ENCODE assay signal across 14 cellular contexts in the genomic region with DNA sequence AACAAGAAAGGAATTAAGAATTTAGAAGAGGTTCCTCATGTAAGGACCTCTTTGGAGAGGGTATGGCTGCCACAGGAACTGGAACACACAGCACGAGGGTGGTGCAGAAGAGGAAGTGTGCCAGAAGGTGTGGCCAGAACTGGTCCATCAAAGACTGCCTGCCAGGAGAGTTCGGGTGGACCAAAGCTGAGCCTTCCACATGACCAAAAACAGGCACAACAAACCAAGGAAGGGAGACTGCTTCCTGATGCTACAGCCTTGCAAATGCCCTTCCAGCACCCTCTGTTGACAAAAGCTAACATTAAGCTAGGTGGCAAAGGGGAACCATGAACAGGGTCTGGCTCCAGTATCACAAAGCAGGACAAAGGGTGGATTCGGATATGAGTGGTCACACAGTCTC.
DNase-seq lines count a peak whose midpoint lies in the region; ATAC-seq and TF ChIP-seq lines count a peak whose summit lies in the region.
"Had no signal": no experiment of that assay in that cellular context is flagged by ENCODE, and none has a peak within 500 bp of the region (broad histone marks: within the 10 kb centered on the region; RNA-seq: fewer than 3 reads in every experiment).

No MANE protein-coding gene starts in this region.

- TF ChIP-seq RAD21 in SK-N-SH (IDR thresholded peaks at IDR 0.05; ENCODE audit: low read length): peak; percentile 41

- H3K9me2 ChIP-seq in SK-N-SH: no peaks in the 10 kb centered on the region

- no peak overlapping the region for H3K4me2 ChIP-seq in SK-N-SH

- H3K4me3 ChIP-seq in SK-N-SH (ENCODE audit: low read depth in 2 of 2, low read length in 1 of 2) (no peak overlapping the region), WERI-Rb-1 (ENCODE audit: low read depth, low read length) (no peak overlapping the region), left lung (no peak overlapping the region), upper lobe of right lung (no peak overlapping the region)
- H3K4me3 ChIP-seq: coronary artery, Peyer's patch had no signal

- no peak for ATAC-seq in SK-N-SH treated with all-trans-retinoic acid at 6 μM for 48 hours
- peak; percentile 95 for ATAC-seq in left lung
- peak; percentile 96 for ATAC-seq in upper lobe of right lung
- no peak for ATAC-seq in GM19395 (IDR thresholded peaks at IDR 0.05; ENCODE audit: unreplicated experiment)
- ATAC-seq: stimulated activated naive CD8-positive, alpha-beta T cell treated with anti-CD3 and anti-CD28 coated beads, Interleukin-15, amount 100 ng/mL, for 72 hours had no signal

- no peaks in the 10 kb centered on the region for H3K9me3 ChIP-seq in SK-N-SH
- H3K9me3 ChIP-seq in WERI-Rb-1 (ENCODE audit: severe bottlenecking): no peaks in the 10 kb centered on the region
- no peaks in the 10 kb centered on the region for H3K9me3 ChIP-seq in left lung
- no peaks in the 10 kb centered on the region for H3K9me3 ChIP-seq in upper lobe of right lung
- H3K9me3 ChIP-seq: Peyer's patch had no signal

- H4K20me1 ChIP-seq in SK-N-SH (ENCODE audit: insufficient read depth): no peaks in the 10 kb centered on the region

- no peaks in the 10 kb centered on the region for H3K27me3 ChIP-seq in SK-N-SH (ENCODE audit: insufficient read depth)
- no peaks in the 10 kb centered on the region for H3K27me3 ChIP-seq in WERI-Rb-1 (ENCODE audit: insufficient read depth, low read depth, severe bottlenecking)
- no peaks in the 10 kb centered on the region for H3K27me3 ChIP-seq in left lung
- no peaks in the 10 kb centered on the region for H3K27me3 ChIP-seq in upper lobe of right lung
- H3K27me3 ChIP-seq: Peyer's patch had no signal

- POLR2A ChIA-PET in SK-N-SH (lab: Yijun Ruan, JAX): no interaction called here

- H3K36me3 ChIP-seq in SK-N-SH (replicated peaks in 1 of 2; ENCODE audit: control insufficient read depth in 1 of 2, insufficient read depth in 2 of 2, low read length in 1 of 2): peaks cover 27 to 55% of the 10 kb centered on the region in 2 experiments
- H3K36me3 ChIP-seq in WERI-Rb-1: peaks cover 32% of the 10 kb centered on the region
- peaks cover 0 to 17% of the 10 kb centered on the region in 2 donors for H3K36me3 ChIP-seq in left lung
- peaks cover 12% of the 10 kb centered on the region for H3K36me3 ChIP-seq in upper lobe of right lung

- no peak overlapping the region for H3K9ac ChIP-seq in SK-N-SH

- intact Hi-C loops in left lung (cut with DNase I) (no loop called here), upper lobe of right lung (cut with DNase I) (no loop called here)

- TF ChIP-seq EP300 in SK-N-SH (IDR thresholded peaks at IDR 0.05; ENCODE audit: borderline replicate concordance in 1 of 2, low read depth in 1 of 2, low read length in 1 of 2): no peak

- H3K79me2 ChIP-seq in SK-N-SH (ENCODE audit: insufficient read depth): no peaks in the 10 kb centered on the region

- WGBS in SK-N-SH (ENCODE audit: low lambda C conversion rate): 94% methylated on average over 3 of the region's 3 CpGs

- H3K27ac ChIP-seq in SK-N-SH (ENCODE audit: low read depth in 2 of 2, low read length in 1 of 2): no peak overlapping the region; a peak in 1 of 4 replicates
- no peak overlapping the region for H3K27ac ChIP-seq in WERI-Rb-1
- H3K27ac ChIP-seq in left lung: peak overlapping the region in 1 of 2 donors; percentile 19
- no peak overlapping the region for H3K27ac ChIP-seq in upper lobe of right lung
- H3K27ac ChIP-seq: Peyer's patch had no signal

- peaks cover 3% of the 10 kb centered on the region for H3F3A ChIP-seq in SK-N-SH (replicated peaks; ENCODE audit: insufficient read depth)

- no peak overlapping the region for H2AFZ ChIP-seq in SK-N-SH (ENCODE audit: low read depth)

- TF ChIP-seq CTCF in SK-N-SH (IDR thresholded peaks at IDR 0.05): no peak
- TF ChIP-seq CTCF in WERI-Rb-1 (IDR thresholded peaks at IDR 0.05; ENCODE audit: low read depth, low read length): peak; percentile 34; the same call in 1 of the 2 replicates
- no peak for TF ChIP-seq CTCF in left lung (IDR thresholded peaks at IDR 0.05)
- peak; percentile 8 for TF ChIP-seq CTCF in upper lobe of right lung (IDR thresholded peaks at IDR 0.05)

- peaks cover 0 to 26% of the 10 kb centered on the region in 2 experiments; a peak in 2 of 4 replicates for H3K4me1 ChIP-seq in SK-N-SH (ENCODE audit: control insufficient read depth in 1 of 2, insufficient read depth in 2 of 2, low read depth in 1 of 2, low read length in 1 of 2)
- peaks cover 0 to 9% of the 10 kb centered on the region in 2 donors for H3K4me1 ChIP-seq in left lung
- no peaks in the 10 kb centered on the region for H3K4me1 ChIP-seq in upper lobe of right lung
- H3K4me1 ChIP-seq: Peyer's patch had no signal

- CTCF ChIA-PET in SK-N-SH (lab: Yijun Ruan, JAX): interaction anchor here (1.6 kb wide), 1 partner anchor 20 kb away, joined by 3 read pairs; no protein-coding TSS in a partner anchor

- DNase-seq in SK-N-SH (no peak), WERI-Rb-1 (no peak), left lung (peak in 1 of 2 donors; percentile 75), upper lobe of right lung (peak; percentile 71), mesenteric fat pad (ENCODE audit: low spot score) (no peak), NCI-H1048 (lab: John Stamatoyannopoulos, UW) (no peak)
- DNase-seq: ACHN; activated CD4-positive, alpha-beta T cell treated with anti-CD3 and anti-CD28 coated beads, Interleukin-2, amount 10 ng/mL, durations not matched to agents 7 days and 5 days; activated naive CD4-positive, alpha-beta T cell treated with Interleukin-2 at 50 U/mL for 16 hours; stimulated activated naive CD8-positive, alpha-beta T cell treated with anti-CD3 and anti-CD28 coated beads, Interleukin-15, amount 100 ng/mL, for 72 hours had no signal

TF ChIP-seq in SK-N-SH, 30 proteins besides CTCF, POLR2A, EP300 and RAD21:
- TF ChIP-seq RCOR1 (IDR thresholded peaks at IDR 0.05; ENCODE audit: low read length): no peak
- no peak for TF ChIP-seq YY1 (IDR thresholded peaks at IDR 0.05; ENCODE audit: low read depth)
- no peak for TF ChIP-seq TAF1 (IDR thresholded peaks at IDR 0.05; ENCODE audit: borderline replicate concordance, low read depth, low read length)
- TF ChIP-seq CHD2 (IDR thresholded peaks at IDR 0.05; ENCODE audit: low read length, partially characterized antibody): no peak
- no peak for TF ChIP-seq RXRA (IDR thresholded peaks at IDR 0.05; ENCODE audit: borderline replicate concordance, low read depth)
- no peak for TF ChIP-seq POLR2AphosphoS5 (IDR thresholded peaks at IDR 0.05; ENCODE audit: low read depth, low read length)

TF ChIP-seq in SK-N-SH treated with all-trans-retinoic acid at 6 μM for 48 hours, 23 proteins besides CTCF, POLR2A, EP300 and RAD21:
- TF ChIP-seq, protein P1, sequence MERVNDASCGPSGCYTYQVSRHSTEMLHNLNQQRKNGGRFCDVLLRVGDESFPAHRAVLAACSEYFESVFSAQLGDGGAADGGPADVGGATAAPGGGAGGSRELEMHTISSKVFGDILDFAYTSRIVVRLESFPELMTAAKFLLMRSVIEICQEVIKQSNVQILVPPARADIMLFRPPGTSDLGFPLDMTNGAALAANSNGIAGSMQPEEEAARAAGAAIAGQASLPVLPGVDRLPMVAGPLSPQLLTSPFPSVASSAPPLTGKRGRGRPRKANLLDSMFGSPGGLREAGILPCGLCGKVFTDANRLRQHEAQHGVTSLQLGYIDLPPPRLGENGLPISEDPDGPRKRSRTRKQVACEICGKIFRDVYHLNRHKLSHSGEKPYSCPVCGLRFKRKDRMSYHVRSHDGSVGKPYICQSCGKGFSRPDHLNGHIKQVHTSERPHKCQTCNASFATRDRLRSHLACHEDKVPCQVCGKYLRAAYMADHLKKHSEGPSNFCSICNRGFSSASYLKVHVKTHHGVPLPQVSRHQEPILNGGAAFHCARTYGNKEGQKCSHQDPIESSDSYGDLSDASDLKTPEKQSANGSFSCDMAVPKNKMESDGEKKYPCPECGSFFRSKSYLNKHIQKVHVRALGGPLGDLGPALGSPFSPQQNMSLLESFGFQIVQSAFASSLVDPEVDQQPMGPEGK (CRISPR knock-in tag; IDR thresholded peaks at IDR 0.05; ENCODE audit: borderline replicate concordance): no peak
- TF ChIP-seq, protein P2, sequence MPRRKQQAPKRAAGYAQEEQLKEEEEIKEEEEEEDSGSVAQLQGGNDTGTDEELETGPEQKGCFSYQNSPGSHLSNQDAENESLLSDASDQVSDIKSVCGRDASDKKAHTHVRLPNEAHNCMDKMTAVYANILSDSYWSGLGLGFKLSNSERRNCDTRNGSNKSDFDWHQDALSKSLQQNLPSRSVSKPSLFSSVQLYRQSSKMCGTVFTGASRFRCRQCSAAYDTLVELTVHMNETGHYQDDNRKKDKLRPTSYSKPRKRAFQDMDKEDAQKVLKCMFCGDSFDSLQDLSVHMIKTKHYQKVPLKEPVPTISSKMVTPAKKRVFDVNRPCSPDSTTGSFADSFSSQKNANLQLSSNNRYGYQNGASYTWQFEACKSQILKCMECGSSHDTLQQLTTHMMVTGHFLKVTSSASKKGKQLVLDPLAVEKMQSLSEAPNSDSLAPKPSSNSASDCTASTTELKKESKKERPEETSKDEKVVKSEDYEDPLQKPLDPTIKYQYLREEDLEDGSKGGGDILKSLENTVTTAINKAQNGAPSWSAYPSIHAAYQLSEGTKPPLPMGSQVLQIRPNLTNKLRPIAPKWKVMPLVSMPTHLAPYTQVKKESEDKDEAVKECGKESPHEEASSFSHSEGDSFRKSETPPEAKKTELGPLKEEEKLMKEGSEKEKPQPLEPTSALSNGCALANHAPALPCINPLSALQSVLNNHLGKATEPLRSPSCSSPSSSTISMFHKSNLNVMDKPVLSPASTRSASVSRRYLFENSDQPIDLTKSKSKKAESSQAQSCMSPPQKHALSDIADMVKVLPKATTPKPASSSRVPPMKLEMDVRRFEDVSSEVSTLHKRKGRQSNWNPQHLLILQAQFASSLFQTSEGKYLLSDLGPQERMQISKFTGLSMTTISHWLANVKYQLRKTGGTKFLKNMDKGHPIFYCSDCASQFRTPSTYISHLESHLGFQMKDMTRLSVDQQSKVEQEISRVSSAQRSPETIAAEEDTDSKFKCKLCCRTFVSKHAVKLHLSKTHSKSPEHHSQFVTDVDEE (CRISPR knock-in tag; IDR thresholded peaks at IDR 0.05): no peak
- TF ChIP-seq, protein P3, sequence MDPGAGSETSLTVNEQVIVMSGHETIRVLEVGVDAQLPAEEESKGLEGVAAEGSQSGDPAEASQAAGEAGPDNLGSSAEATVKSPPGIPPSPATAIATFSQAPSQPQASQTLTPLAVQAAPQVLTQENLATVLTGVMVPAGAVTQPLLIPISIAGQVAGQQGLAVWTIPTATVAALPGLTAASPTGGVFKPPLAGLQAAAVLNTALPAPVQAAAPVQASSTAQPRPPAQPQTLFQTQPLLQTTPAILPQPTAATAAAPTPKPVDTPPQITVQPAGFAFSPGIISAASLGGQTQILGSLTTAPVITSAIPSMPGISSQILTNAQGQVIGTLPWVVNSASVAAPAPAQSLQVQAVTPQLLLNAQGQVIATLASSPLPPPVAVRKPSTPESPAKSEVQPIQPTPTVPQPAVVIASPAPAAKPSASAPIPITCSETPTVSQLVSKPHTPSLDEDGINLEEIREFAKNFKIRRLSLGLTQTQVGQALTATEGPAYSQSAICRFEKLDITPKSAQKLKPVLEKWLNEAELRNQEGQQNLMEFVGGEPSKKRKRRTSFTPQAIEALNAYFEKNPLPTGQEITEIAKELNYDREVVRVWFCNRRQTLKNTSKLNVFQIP (CRISPR knock-in tag; IDR thresholded peaks at IDR 0.05; ENCODE audit: borderline replicate concordance, low read depth): no peak

Comparison
In these comparisons a context has a peak if more than half of its experiments do, and no peak if none do; other contexts are left out.
1. CTCF ChIP-seq: peak in WERI-Rb-1 (single experiment) and upper lobe of right lung (single experiment); none in SK-N-SH (single experiment) and left lung (0 of 2).
2. ATAC-seq: peak in left lung (single experiment) and upper lobe of right lung (single experiment); none in SK-N-SH treated with all-trans-retinoic acid at 6 μM for 48 hours (single experiment) and GM19395 (single experiment).